Comparison of ENCODE assay signal across 2 cellular contexts in genomic region chr10:54137396-54137795, GRCh38.
TF ChIP-seq lines count a peak whose summit lies in the region.

No MANE protein-coding gene starts in this region.

TF ChIP-seq in GM12878, 131 proteins besides CTCF, POLR2A, EP300 and RAD21:
- TF ChIP-seq, protein P1, sequence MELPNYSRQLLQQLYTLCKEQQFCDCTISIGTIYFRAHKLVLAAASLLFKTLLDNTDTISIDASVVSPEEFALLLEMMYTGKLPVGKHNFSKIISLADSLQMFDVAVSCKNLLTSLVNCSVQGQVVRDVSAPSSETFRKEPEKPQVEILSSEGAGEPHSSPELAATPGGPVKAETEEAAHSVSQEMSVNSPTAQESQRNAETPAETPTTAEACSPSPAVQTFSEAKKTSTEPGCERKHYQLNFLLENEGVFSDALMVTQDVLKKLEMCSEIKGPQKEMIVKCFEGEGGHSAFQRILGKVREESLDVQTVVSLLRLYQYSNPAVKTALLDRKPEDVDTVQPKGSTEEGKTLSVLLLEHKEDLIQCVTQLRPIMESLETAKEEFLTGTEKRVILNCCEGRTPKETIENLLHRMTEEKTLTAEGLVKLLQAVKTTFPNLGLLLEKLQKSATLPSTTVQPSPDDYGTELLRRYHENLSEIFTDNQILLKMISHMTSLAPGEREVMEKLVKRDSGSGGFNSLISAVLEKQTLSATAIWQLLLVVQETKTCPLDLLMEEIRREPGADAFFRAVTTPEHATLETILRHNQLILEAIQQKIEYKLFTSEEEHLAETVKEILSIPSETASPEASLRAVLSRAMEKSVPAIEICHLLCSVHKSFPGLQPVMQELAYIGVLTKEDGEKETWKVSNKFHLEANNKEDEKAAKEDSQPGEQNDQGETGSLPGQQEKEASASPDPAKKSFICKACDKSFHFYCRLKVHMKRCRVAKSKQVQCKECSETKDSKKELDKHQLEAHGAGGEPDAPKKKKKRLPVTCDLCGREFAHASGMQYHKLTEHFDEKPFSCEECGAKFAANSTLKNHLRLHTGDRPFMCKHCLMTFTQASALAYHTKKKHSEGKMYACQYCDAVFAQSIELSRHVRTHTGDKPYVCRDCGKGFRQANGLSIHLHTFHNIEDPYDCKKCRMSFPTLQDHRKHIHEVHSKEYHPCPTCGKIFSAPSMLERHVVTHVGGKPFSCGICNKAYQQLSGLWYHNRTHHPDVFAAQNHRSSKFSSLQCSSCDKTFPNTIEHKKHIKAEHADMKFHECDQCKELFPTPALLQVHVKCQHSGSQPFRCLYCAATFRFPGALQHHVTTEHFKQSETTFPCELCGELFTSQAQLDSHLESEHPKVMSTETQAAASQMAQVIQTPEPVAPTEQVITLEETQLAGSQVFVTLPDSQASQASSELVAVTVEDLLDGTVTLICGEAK (IDR thresholded peaks at IDR 0.05; ENCODE audit: borderline replicate concordance) = no peak
- TF ChIP-seq SRF (IDR thresholded peaks at IDR 0.05; ENCODE audit: low read depth in 2 of 2, low read length in 2 of 2) (peak in 1 of 2 experiments; percentile 73; a peak in 2 of 4 replicates), SPI1 (IDR thresholded peaks at IDR 0.05; ENCODE audit: borderline replicate concordance, insufficient read depth, low read depth, low read length) (peak; percentile 26; the same call in 1 of the 2 replicates), PKNOX1 (IDR thresholded peaks at IDR 0.05) (peak; percentile 78)

TF ChIP-seq in GM23338, 12 proteins besides CTCF, POLR2A, EP300 and RAD21:
- TF ChIP-seq EZH2 (IDR thresholded peaks at IDR 0.05; ENCODE audit: low read depth, unreplicated experiment) (no peak), ZNF462 (CRISPR knock-in tag; IDR thresholded peaks at IDR 0.05) (no peak), POLR2AphosphoS5 (IDR thresholded peaks at IDR 0.05; ENCODE audit: low read depth) (no peak), NANOG (IDR thresholded peaks at IDR 0.05; ENCODE audit: borderline replicate concordance) (no peak), CREB1 (CRISPR knock-in tag; IDR thresholded peaks at IDR 0.05; ENCODE audit: low read depth) (no peak), ZNF114 (CRISPR knock-in tag; IDR thresholded peaks at IDR 0.05) (no peak)
- TF ChIP-seq, protein P2, sequence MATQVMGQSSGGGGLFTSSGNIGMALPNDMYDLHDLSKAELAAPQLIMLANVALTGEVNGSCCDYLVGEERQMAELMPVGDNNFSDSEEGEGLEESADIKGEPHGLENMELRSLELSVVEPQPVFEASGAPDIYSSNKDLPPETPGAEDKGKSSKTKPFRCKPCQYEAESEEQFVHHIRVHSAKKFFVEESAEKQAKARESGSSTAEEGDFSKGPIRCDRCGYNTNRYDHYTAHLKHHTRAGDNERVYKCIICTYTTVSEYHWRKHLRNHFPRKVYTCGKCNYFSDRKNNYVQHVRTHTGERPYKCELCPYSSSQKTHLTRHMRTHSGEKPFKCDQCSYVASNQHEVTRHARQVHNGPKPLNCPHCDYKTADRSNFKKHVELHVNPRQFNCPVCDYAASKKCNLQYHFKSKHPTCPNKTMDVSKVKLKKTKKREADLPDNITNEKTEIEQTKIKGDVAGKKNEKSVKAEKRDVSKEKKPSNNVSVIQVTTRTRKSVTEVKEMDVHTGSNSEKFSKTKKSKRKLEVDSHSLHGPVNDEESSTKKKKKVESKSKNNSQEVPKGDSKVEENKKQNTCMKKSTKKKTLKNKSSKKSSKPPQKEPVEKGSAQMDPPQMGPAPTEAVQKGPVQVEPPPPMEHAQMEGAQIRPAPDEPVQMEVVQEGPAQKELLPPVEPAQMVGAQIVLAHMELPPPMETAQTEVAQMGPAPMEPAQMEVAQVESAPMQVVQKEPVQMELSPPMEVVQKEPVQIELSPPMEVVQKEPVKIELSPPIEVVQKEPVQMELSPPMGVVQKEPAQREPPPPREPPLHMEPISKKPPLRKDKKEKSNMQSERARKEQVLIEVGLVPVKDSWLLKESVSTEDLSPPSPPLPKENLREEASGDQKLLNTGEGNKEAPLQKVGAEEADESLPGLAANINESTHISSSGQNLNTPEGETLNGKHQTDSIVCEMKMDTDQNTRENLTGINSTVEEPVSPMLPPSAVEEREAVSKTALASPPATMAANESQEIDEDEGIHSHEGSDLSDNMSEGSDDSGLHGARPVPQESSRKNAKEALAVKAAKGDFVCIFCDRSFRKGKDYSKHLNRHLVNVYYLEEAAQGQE (IDR thresholded peaks at IDR 0.05; ENCODE audit: unreplicated experiment) = no peak
